In the genomic region with DNA sequence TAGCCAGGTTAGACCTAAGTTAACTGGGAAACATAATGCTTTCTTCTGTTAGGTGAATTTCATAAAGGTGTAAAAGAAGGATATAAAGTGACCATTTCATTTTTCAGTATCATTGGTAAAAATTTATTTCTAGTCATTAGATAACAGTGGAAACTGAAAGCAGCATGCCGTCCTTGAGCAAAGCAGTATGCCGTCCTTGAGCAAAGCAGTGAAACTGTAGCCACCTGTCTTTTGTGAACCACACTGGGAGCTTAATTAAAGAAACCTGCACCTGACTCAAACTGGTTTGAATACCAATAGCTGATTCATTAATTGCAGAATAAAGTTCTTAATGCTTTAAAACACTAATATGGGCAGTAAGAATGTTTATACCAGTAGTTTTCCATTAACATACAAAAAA, we compare ENCODE assay signal across 7 cellular contexts.
DNase-seq lines count a peak whose midpoint lies in the region; ATAC-seq and TF ChIP-seq lines count a peak whose summit lies in the region.
"Not testable (repeated sequence)": the region's sequence is repeated elsewhere in the genome, so short reads cannot be mapped to it uniquely, and the experiment has no call there.

No MANE protein-coding gene starts in this region.

- H3K9me3 ChIP-seq in MM.1S (replicated peaks; ENCODE audit: insufficient read depth, low read length); OCI-LY3 (ENCODE audit: insufficient read depth, low read length); testis: not testable (repeated sequence)

- peak overlapping the region; percentile 25; the same call in 1 of the 2 replicates for H3K27ac ChIP-seq in MM.1S (ENCODE audit: low read length)
- not testable (repeated sequence) for H3K27ac ChIP-seq in OCI-LY3 (ENCODE audit: low read length); testis

- H3K79me2 ChIP-seq in MM.1S (ENCODE audit: low read length); OCI-LY3 (ENCODE audit: low read length): not testable (repeated sequence)

- not testable (repeated sequence) for H3K9me2 ChIP-seq in MM.1S (replicated peaks; ENCODE audit: insufficient read depth, low read length)

- not testable (repeated sequence) for H3F3A ChIP-seq in MM.1S (ENCODE audit: insufficient read depth, low read length)

- H3K27me3 ChIP-seq in MM.1S (replicated peaks; ENCODE audit: insufficient read depth, low read length); OCI-LY3 (ENCODE audit: low read depth, low read length); testis: not testable (repeated sequence)

- H2AFZ ChIP-seq in MM.1S (ENCODE audit: low read length); OCI-LY3 (ENCODE audit: low read depth, low read length): not testable (repeated sequence)

- not testable (repeated sequence) for H3K4me3 ChIP-seq in MM.1S (ENCODE audit: low read length); OCI-LY3 (ENCODE audit: low read length); testis

- TF ChIP-seq CTCF in MM.1S (IDR thresholded peaks at IDR 0.05; ENCODE audit: low read length); OCI-LY3 (IDR thresholded peaks at IDR 0.05; ENCODE audit: low read depth, low read length); testis (IDR thresholded peaks at IDR 0.05): not testable (repeated sequence)

- intact Hi-C loops in testis (cut with DNase I; ENCODE audit: low total_unique reads): not testable (repeated sequence)

- not testable (repeated sequence) for H3K9ac ChIP-seq in MM.1S (ENCODE audit: low read length); OCI-LY3 (ENCODE audit: low read length)

- DNase-seq in G401 (ENCODE audit: low spot score) (peak; percentile 6), MM.1S (peak; percentile 79), testis (peak; percentile 17)

- 32 to 63% methylated on average over 2 of the region's 2 CpGs for WGBS in testis, 2 donors

- TF ChIP-seq POLR2A in testis (IDR thresholded peaks at IDR 0.05): not testable (repeated sequence)

- H3K36me3 ChIP-seq in MM.1S (replicated peaks; ENCODE audit: insufficient read depth, low read length); OCI-LY3 (replicated peaks; ENCODE audit: low read depth, low read length); testis (ENCODE audit: low read depth, missing control alignments): not testable (repeated sequence)

- ATAC-seq in GM18867 (IDR thresholded peaks at IDR 0.05; ENCODE audit: unreplicated experiment) (peak; percentile 94), GM19463 (IDR thresholded peaks at IDR 0.05; ENCODE audit: unreplicated experiment) (peak; percentile 44), GM21447 (IDR thresholded peaks at IDR 0.05; ENCODE audit: unreplicated experiment) (peak; percentile 51)

- peak overlapping the region; percentile 39 for H3K4me2 ChIP-seq in MM.1S (ENCODE audit: low read depth, low read length)
- H3K4me2 ChIP-seq in OCI-LY3 (ENCODE audit: low read length): peak overlapping the region; percentile 22; the same call in 1 of the 2 replicates

- peaks cover 13% of the 10 kb centered on the region for H3K4me1 ChIP-seq in MM.1S (ENCODE audit: low read length)
- not testable (repeated sequence) for H3K4me1 ChIP-seq in OCI-LY3 (ENCODE audit: low read length); testis

- in situ Hi-C loops in G401 (cut with HindIII; ENCODE audit: low sequenced_read_pairs): not testable (repeated sequence)

- not testable (repeated sequence) for H4K20me1 ChIP-seq in MM.1S (ENCODE audit: insufficient read depth, low read length); OCI-LY3 (ENCODE audit: insufficient read depth, low read length)

Comparison
In these comparisons a context has a peak if more than half of its experiments do, and no peak if none do; other contexts are left out.
1. DNase-seq: peak in every context shown above with its lines; median percentile 79 in MM.1S; 17 in testis; 6 in G401.
2. ATAC-seq: peak in every context shown above with its lines; median percentile 94 in GM18867; 51 in GM21447; 44 in GM19463.